9 cellular contexts compared by ENCODE assay signal in the genomic region with DNA sequence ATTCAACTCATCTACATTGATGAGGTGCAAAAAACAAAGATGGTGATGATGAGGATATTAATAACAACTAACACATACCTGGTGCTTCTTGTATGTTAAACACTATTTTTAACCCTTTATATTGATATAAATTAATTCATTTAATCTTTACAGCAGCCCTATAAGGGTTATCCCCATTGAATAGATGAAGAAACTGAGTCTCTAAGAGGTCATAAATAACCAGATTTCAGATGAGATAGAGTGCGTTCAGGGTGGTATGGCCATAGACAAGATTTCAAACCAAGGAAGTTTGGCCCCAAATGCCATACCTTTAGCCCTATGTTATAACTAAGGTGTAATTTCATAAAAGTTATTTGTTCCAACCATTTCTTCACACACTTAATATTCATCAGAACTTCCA.
"Had no signal": no experiment of that assay in that cellular context is flagged by ENCODE, and none has a peak within 500 bp of the region (broad histone marks: within the 10 kb centered on the region; RNA-seq: fewer than 3 reads in every experiment).

No MANE protein-coding gene starts in this region.

- H3K36me3 ChIP-seq: gastroesophageal sphincter, transverse colon had no signal

- H3K4me3 ChIP-seq: gastroesophageal sphincter, transverse colon had no signal

- H3K9me3 Mint-ChIP-seq: activated naive CD4-positive, alpha-beta T cell treated with anti-CD3 and anti-CD28 coated beads, Interleukin-2, amount 50 U/mL, for 24 hours; brain; naive B cell had no signal

- H3K27me3 Mint-ChIP-seq: activated naive CD4-positive, alpha-beta T cell treated with anti-CD3 and anti-CD28 coated beads, Interleukin-2, amount 50 U/mL, for 24 hours; brain; naive B cell had no signal

- ATAC-seq: activated CD4-positive, CD25-positive, alpha-beta regulatory T cell treated with anti-CD3 and anti-CD28 coated beads, Interleukin-2, amount 50 U/mL, for 24 hours; gastroesophageal sphincter had no signal

- H3K27ac Mint-ChIP-seq: activated naive CD4-positive, alpha-beta T cell treated with anti-CD3 and anti-CD28 coated beads, Interleukin-2, amount 50 U/mL, for 24 hours; naive B cell had no signal

- H3K4me3 Mint-ChIP-seq: activated naive CD4-positive, alpha-beta T cell treated with anti-CD3 and anti-CD28 coated beads, Interleukin-2, amount 50 U/mL, for 24 hours; brain; naive B cell had no signal

- H3K36me3 Mint-ChIP-seq: brain, naive B cell had no signal

- H3K9me3 ChIP-seq: gastroesophageal sphincter, transverse colon had no signal

- DNase-seq: amniotic stem cell, naive B cell, small intestine, substantia nigra, transverse colon had no signal

- H3K27me3 ChIP-seq: gastroesophageal sphincter, transverse colon had no signal
